8 cellular contexts compared by ENCODE assay signal in genomic region chr2:238289574-238289973, GRCh38. TPM values are rescaled to one million over a fixed set of nuclear protein-coding genes. Genes with fewer than 3 reads are reported as not detected.
DNase-seq lines count a peak whose midpoint lies in the region; ATAC-seq and TF ChIP-seq lines count a peak whose summit lies in the region.

No MANE protein-coding gene starts in this region.

- peaks cover 15% of the 10 kb centered on the region for H3K4me1 ChIP-seq in colonic mucosa

- peaks cover 14 to 47% (median 42%) of the 10 kb centered on the region in 4 donors for H3K4me1 Mint-ChIP-seq in naive thymus-derived CD8-positive, alpha-beta T cell

- no peaks in the 10 kb centered on the region for H3K27me3 ChIP-seq in colonic mucosa

- peak overlapping the region; percentile 84 to 99 (median 98) for H3K27ac Mint-ChIP-seq in naive thymus-derived CD8-positive, alpha-beta T cell

- H3K4me3 Mint-ChIP-seq in naive thymus-derived CD8-positive, alpha-beta T cell: peak overlapping the region; percentile 88 to 99 (median 93)

- H3K9me3 ChIP-seq in colonic mucosa: no peaks in the 10 kb centered on the region

- H3K4me3 ChIP-seq in AG09309 (ENCODE audit: control insufficient read depth, low read depth, low read length): peak overlapping the region; percentile 56; the same call in 1 of the 2 replicates
- peak overlapping the region; percentile 60 for H3K4me3 ChIP-seq in Jurkat, Clone E6-1 (ENCODE audit: low read length)
- H3K4me3 ChIP-seq in colonic mucosa: peak overlapping the region; percentile 78

- intact Hi-C loops in colonic mucosa (cut with DNase I): no loop called here

- H3K36me3 ChIP-seq in colonic mucosa: no peaks in the 10 kb centered on the region

- TF ChIP-seq CTCF in AG09309 (IDR thresholded peaks at IDR 0.05; ENCODE audit: control insufficient read depth, insufficient read depth, low read depth, low read length, missing control alignments) (no peak), colonic mucosa (IDR thresholded peaks at IDR 0.05) (no peak)

- DNase-seq in AG09309 (ENCODE audit: low read depth) (no peak), colonic mucosa (no peak), NCI-H446 (lab: John Stamatoyannopoulos, UW) (no peak), GDM1 (lab: John Stamatoyannopoulos, UW) (no peak), D341Med (ENCODE audit: low spot score) (no peak)
- no peak for DNase-seq in Jurkat, Clone E6-1 (ENCODE audit: low read depth, low spot score)
- DNase-seq in naive thymus-derived CD8-positive, alpha-beta T cell: peak in 1 of 10 donors; percentile 13
- no peak for DNase-seq in stimulated activated CD4-positive, alpha-beta T cell treated with anti-CD3 and anti-CD28 coated beads, Interleukin-4, amount 100 ng/mL, for 24 hours

- H3K9me3 Mint-ChIP-seq in naive thymus-derived CD8-positive, alpha-beta T cell: no peaks in the 10 kb centered on the region

- peak overlapping the region; percentile 54 to 61 for H3K9ac ChIP-seq in colonic mucosa (ENCODE audit: low read depth in 2 of 2, low read length in 2 of 2)

- no peak for ATAC-seq in naive thymus-derived CD8-positive, alpha-beta T cell

- H3K27me3 Mint-ChIP-seq in naive thymus-derived CD8-positive, alpha-beta T cell: peaks cover 0 to 2% (median 0%) of the 10 kb centered on the region in 5 donors

- H3K27ac ChIP-seq in colonic mucosa: peak overlapping the region; percentile 82

- POLR2A ChIA-PET in naive thymus-derived CD8-positive, alpha-beta T cell (lab: Charles Lee): interaction anchor here (0.9 to 1.3 kb wide), 4 partner anchors 24 to 138 kb away, joined by 3 to 6 read pairs (median 4); no protein-coding TSS in a partner anchor

- H3K36me3 Mint-ChIP-seq in naive thymus-derived CD8-positive, alpha-beta T cell: no peaks in the 10 kb centered on the region

RNA-seq across cellular contexts. Expression of gene PER2, which starts 1.2 kb away (rescaled TPM):
- 5.4 TPM for polyA plus RNA-seq in Jurkat, Clone E6-1 (2012; ENCODE audit: insufficient read depth, insufficient read length)
- 10 to 100 TPM; 22.1 to 29.2 TPM for total RNA-seq in colonic mucosa
- total RNA-seq in naive thymus-derived CD8-positive, alpha-beta T cell: 10 to 100 TPM; 10.3 to 11.1 TPM
- 1 to 10 TPM; 4.0 to 6.5 (median 4.7) TPM for polyA plus RNA-seq in naive thymus-derived CD8-positive, alpha-beta T cell

RNA-seq across cellular contexts. Expression of gene TRAF3IP1, which starts 30.7 kb away (rescaled TPM):
- polyA plus RNA-seq in Jurkat, Clone E6-1 (2012; ENCODE audit: insufficient read depth, insufficient read length): 12.4 TPM
- total RNA-seq in colonic mucosa: 10 to 100 TPM; 16.2 to 18.5 TPM
- 1 to 10 TPM; 8.3 to 9.8 TPM for total RNA-seq in naive thymus-derived CD8-positive, alpha-beta T cell
- polyA plus RNA-seq in naive thymus-derived CD8-positive, alpha-beta T cell: 1 to 10 TPM; 4.8 to 6.7 (median 5.0) TPM

RNA-seq across cellular contexts. Expression of gene HES6, which starts 49.7 kb away (rescaled TPM):
- 42.2 TPM for polyA plus RNA-seq in Jurkat, Clone E6-1 (2012; ENCODE audit: insufficient read depth, insufficient read length)
- total RNA-seq in colonic mucosa: 10 to 100 TPM; 55.6 to 79.5 TPM
- 1 to 10 TPM; 1.7 to 2.0 TPM for total RNA-seq in naive thymus-derived CD8-positive, alpha-beta T cell
- 1 to 10 TPM in 1 of 3 donors, under 1 TPM in 1, not detected in 1; 0.33 to 2.0 TPM for polyA plus RNA-seq in naive thymus-derived CD8-positive, alpha-beta T cell

Comparison
In these comparisons a context has a peak if more than half of its experiments do, and no peak if none do; other contexts are left out.
1. RNA of gene HES6, which starts 49.7 kb away (total RNA-seq): 55.6 to 79.5 TPM in colonic mucosa; 1.7 to 2.0 TPM in naive thymus-derived CD8-positive, alpha-beta T cell; every median in the first group is over 10 times any median in the second.
2. Peak in every context shown above with its lines, with median percentiles within 50 percentile points of each other: H3K4me3 ChIP-seq.